In the genomic region with DNA sequence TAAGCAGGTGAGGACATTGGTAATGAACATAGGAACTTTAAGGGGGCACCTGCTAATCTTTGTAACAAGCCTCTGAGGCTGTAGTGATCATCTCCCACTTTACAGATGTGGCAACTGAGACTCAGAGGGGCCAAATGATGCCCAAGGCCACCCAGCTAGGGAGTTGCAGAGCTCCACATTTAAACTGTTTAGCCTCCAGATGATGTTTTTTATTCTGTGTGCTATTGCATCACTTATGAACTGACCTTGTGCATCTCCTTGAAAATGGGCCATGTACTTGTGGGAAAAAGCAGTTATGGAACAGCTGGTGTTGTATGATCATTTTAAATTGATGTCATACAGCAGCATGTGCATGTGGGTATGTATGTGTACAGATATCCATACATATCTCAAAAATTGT, we compare ENCODE assay signal across 14 cellular contexts. TPM values are rescaled to one million over a fixed set of nuclear protein-coding genes. Genes with fewer than 3 reads are reported as not detected.
DNase-seq lines count a peak whose midpoint lies in the region; ATAC-seq and TF ChIP-seq lines count a peak whose summit lies in the region.
"Had no signal": no experiment of that assay in that cellular context is flagged by ENCODE, and none has a peak within 500 bp of the region (broad histone marks: within the 10 kb centered on the region; RNA-seq: fewer than 3 reads in every experiment).

No MANE protein-coding gene starts in this region.

- H3K27me3 Mint-ChIP-seq in CD8-positive, alpha-beta T cell (ENCODE audit: low read depth), result no peaks in the 10 kb centered on the region

- no peak for TF ChIP-seq POLR2A in ovary (IDR thresholded peaks at IDR 0.05)

- H3K4me1 ChIP-seq in CD8-positive, alpha-beta T cell (ENCODE audit: insufficient read depth, low read length), result peaks cover 24% of the 10 kb centered on the region
- H3K4me1 ChIP-seq in adipocyte (ENCODE audit: control insufficient read depth, insufficient read depth, low read length), result peaks cover 33% of the 10 kb centered on the region
- H3K4me1 ChIP-seq in ovary (ENCODE audit: insufficient read depth), result peaks cover 22% of the 10 kb centered on the region

- no peaks in the 10 kb centered on the region for H3K9me3 Mint-ChIP-seq in CD8-positive, alpha-beta T cell
- H3K9me3 Mint-ChIP-seq: nephron progenitor cell had no signal

- no peak overlapping the region for H3K9ac ChIP-seq in adipocyte (ENCODE audit: low read length)

- no peak overlapping the region for H3K4me3 ChIP-seq in CD8-positive, alpha-beta T cell (ENCODE audit: low read depth, low read length)
- H3K4me3 ChIP-seq in adipocyte (ENCODE audit: low read length) (no peak overlapping the region), ovary (no peak overlapping the region)
- H3K4me3 ChIP-seq: skin epidermis, testis had no signal

- intact Hi-C loops in CD8-positive, alpha-beta T cell (cut with DNase I, micrococcal nuclease), result no loop called here
- intact Hi-C loops in ovary (cut with DNase I), result no loop called here

- peaks cover 35% of the 10 kb centered on the region for H3K4me1 Mint-ChIP-seq in CD8-positive, alpha-beta T cell (ENCODE audit: low read depth)

- no peaks in the 10 kb centered on the region for H3K9me3 ChIP-seq in CD8-positive, alpha-beta T cell (ENCODE audit: low read length)
- no peaks in the 10 kb centered on the region for H3K9me3 ChIP-seq in adipocyte (ENCODE audit: control insufficient read depth, low read length)
- H3K9me3 ChIP-seq in ovary, result no peaks in the 10 kb centered on the region
- H3K9me3 ChIP-seq: testis had no signal

- H3K36me3 ChIP-seq in CD8-positive, alpha-beta T cell (ENCODE audit: insufficient read depth, low read length), result peaks cover 5% of the 10 kb centered on the region
- peaks cover 10% of the 10 kb centered on the region for H3K36me3 ChIP-seq in adipocyte (ENCODE audit: control insufficient read depth, insufficient read depth, low read length, severe bottlenecking)
- H3K36me3 ChIP-seq in ovary, result no peaks in the 10 kb centered on the region

- peak; percentile 44 for DNase-seq in NCI-H2171 treated with DMSO at 0.1 percent for 48 hours (lab: John Stamatoyannopoulos, UW)
- no peak for DNase-seq in NCI-H2171 (lab: John Stamatoyannopoulos, UW)
- DNase-seq in CD8-positive, alpha-beta T cell, result no peak
- peak; percentile 56 for DNase-seq in adipocyte (ENCODE audit: low read depth)
- peak in 4 of 5 donors; percentile 42 to 62 (median 49) for DNase-seq in ovary
- DNase-seq in SKM-1 (lab: John Stamatoyannopoulos, UW; ENCODE audit: unreplicated experiment), result no peak
- no peak for DNase-seq in NCI-H2196 (lab: John Stamatoyannopoulos, UW; ENCODE audit: unreplicated experiment)
- DNase-seq: 8988T; activated CD8-positive, alpha-beta memory T cell treated with anti-CD3 and anti-CD28 coated beads, Interleukin-2, amount 50 U/mL, for 4 hours; Calu3; nephron progenitor cell; testis had no signal

- TF ChIP-seq EP300 in ovary (IDR thresholded peaks at IDR 0.05), result peak; percentile 15

- no peak for TF ChIP-seq CTCF in CD8-positive, alpha-beta T cell (IDR thresholded peaks at IDR 0.05)
- no peak for TF ChIP-seq CTCF in ovary (IDR thresholded peaks at IDR 0.05)

- no peaks in the 10 kb centered on the region for H3K27me3 ChIP-seq in CD8-positive, alpha-beta T cell (ENCODE audit: insufficient read depth, low read length)
- H3K27me3 ChIP-seq in adipocyte (replicated peaks; ENCODE audit: control insufficient read depth, insufficient read depth, low read length) (no peaks in the 10 kb centered on the region), ovary (no peaks in the 10 kb centered on the region)
- H3K27me3 ChIP-seq: testis had no signal

- CTCF ChIA-PET in CD8-positive, alpha-beta T cell (lab: Charles Lee), result no interaction called here

- no peak overlapping the region for H3K27ac ChIP-seq in CD8-positive, alpha-beta T cell (ENCODE audit: low read depth, low read length)
- H3K27ac ChIP-seq in ovary, result peak overlapping the region in 1 of 2 donors; percentile 37

- POLR2A ChIA-PET in CD8-positive, alpha-beta T cell (lab: Charles Lee), result no interaction called here

- H3K36me3 Mint-ChIP-seq in CD8-positive, alpha-beta T cell, result peaks cover 30% of the 10 kb centered on the region

- peak overlapping the region; percentile 40 for H3K4me3 Mint-ChIP-seq in CD8-positive, alpha-beta T cell
- H3K4me3 Mint-ChIP-seq: nephron progenitor cell had no signal

- H3K27ac Mint-ChIP-seq in CD8-positive, alpha-beta T cell, result peak overlapping the region; percentile 84

- no peak for ATAC-seq in CD8-positive, alpha-beta T cell
- no peak for ATAC-seq in GM19463 (IDR thresholded peaks at IDR 0.05; ENCODE audit: unreplicated experiment)

RNA-seq across cellular contexts. Expression of a gene that starts 41.4 kb away (rescaled TPM):
- total RNA-seq in CD8-positive, alpha-beta T cell, result 10 to 100 TPM; 32.8 to 37.0 TPM
- 10 to 100 TPM; 29.8 to 65.6 (median 54.8) TPM for total RNA-seq in ovary
- polyA plus RNA-seq in ovary, result 10 to 100 TPM; 28.0 to 40.3 TPM

Comparison
In these comparisons a context has a peak if more than half of its experiments do, and no peak if none do; other contexts are left out.
1. DNase-seq: peak in NCI-H2171 treated with DMSO at 0.1 percent for 48 hours (single experiment), adipocyte (single experiment) and ovary (4 of 5); none in NCI-H2171 (single experiment), CD8-positive, alpha-beta T cell (0 of 7), SKM-1 (single experiment) and NCI-H2196 (single experiment).